ENCODE assay signal across 8 cellular contexts in the genomic region with DNA sequence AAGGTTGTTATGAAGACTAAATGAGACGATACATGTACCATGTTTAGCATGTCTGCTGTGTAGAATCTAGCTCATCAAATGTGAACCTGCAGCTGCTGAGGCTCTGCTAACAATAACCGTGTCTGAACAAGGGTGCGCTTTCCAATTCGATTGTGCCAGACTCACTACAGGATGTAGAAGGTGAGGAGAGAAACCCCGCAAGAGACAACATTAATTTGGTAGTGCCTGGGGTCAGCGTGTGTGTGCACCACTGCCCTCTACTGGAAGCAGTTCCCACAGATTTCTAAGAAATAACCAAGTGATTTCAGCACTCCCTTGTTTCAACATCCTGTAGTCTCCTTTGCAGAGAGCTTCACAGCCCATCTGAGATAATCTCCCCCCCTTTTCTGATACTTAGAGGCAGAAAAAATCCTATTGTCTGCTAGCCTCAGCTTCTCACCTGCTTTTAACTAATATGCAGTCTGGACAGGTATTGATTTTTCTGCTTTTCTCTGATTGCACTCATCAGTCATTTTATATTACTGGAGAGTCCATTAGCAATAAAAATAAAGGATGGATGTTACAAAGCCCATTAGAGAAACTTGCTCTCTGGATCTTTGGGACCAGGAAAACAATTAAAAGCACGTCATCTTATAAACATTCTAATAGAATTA.
A peak's percentile ranks its signal among the peaks of the same experiment; 100 is the strongest.
DNase-seq lines count a peak whose midpoint lies in the region; ATAC-seq, FAIRE-seq and TF ChIP-seq lines count a peak whose summit lies in the region.

No MANE protein-coding gene starts in this region.

- H3K4me3 ChIP-seq in HepG2 (replicated peaks in 1 of 3; ENCODE audit: insufficient read depth in 1 of 3, low read depth in 2 of 3, low read length in 3 of 3) = no peak overlapping the region

- H3K9ac ChIP-seq in HepG2 (ENCODE audit: insufficient read depth, low read depth, low read length) = no peak overlapping the region

- no peaks in the 10 kb centered on the region for H3K79me2 ChIP-seq in HepG2 (ENCODE audit: insufficient read depth, low read length)

- no peak overlapping the region for H3K4me2 ChIP-seq in HepG2 (ENCODE audit: low read depth, low read length)

- FAIRE-seq in HepG2 (lab: Jason Lieb, UNC) = peak; percentile 75

- BruUV-seq in HepG2 (replicated peaks; lab: Mats Ljungman, UMichigan) = no TSS peak

- ATAC-seq in HG02763 (IDR thresholded peaks at IDR 0.05; ENCODE audit: unreplicated experiment) (peak; percentile 64), HepG2 (peak; percentile 75)
- peak; percentile 11 to 14 for ATAC-seq in activated CD4-positive, CD25-positive, alpha-beta regulatory T cell treated with anti-CD3 and anti-CD28 coated beads, Interleukin-2, amount 50 U/mL, for 24 hours

- H3K36me3 ChIP-seq in HepG2 (replicated peaks in 1 of 2; ENCODE audit: control insufficient read depth in 1 of 2, insufficient read depth in 2 of 2, low read length in 2 of 2) = no peaks in the 10 kb centered on the region

- TF ChIP-seq POLR2A in HepG2 (IDR thresholded peaks at IDR 0.05; ENCODE audit: insufficient read depth in 1 of 2, low read depth in 2 of 2, low read length in 2 of 2) = no peak

- TF ChIP-seq CTCF in GM10248 (IDR thresholded peaks at IDR 0.05; ENCODE audit: control extremely low read depth, extremely low read depth, low read depth, missing control alignments) = peak; percentile 61
- peak; percentile 67 for TF ChIP-seq CTCF in HepG2 (CRISPR knock-in tag; IDR thresholded peaks at IDR 0.05)

- intact Hi-C loops in HepG2 (cut with micrococcal nuclease; ENCODE audit: unreplicated experiment) = loop anchor here (1.0 to 2.0 kb wide), 4 partner anchors 86 to 453 kb away; no protein-coding TSS in a partner anchor

- peaks cover 0 to 4% of the 10 kb centered on the region in 2 experiments; a peak in 1 of 5 replicates for H3K27me3 ChIP-seq in HepG2 (ENCODE audit: control insufficient read depth in 1 of 2, insufficient read depth in 2 of 2, low read length in 2 of 2)

- POLR2A ChIA-PET in GM10248 (lab: Yijun Ruan, JAX) = no interaction called here
- POLR2A ChIA-PET in HepG2 (lab: Yijun Ruan, JAX) = no interaction called here

- no peak for TF ChIP-seq RAD21 in HepG2 (CRISPR knock-in tag; IDR thresholded peaks at IDR 0.05)

- no peak for TF ChIP-seq EP300 in HepG2 (IDR thresholded peaks at IDR 0.05; ENCODE audit: low read depth in 2 of 2, low read length in 2 of 2)
- no peak for TF ChIP-seq EP300 in HepG2 (CRISPR knock-in tag; IDR thresholded peaks at IDR 0.05; ENCODE audit: borderline replicate concordance)

- no peaks in the 10 kb centered on the region for H4K20me1 ChIP-seq in HepG2 (ENCODE audit: insufficient read depth, low read length)

- H3K4me1 ChIP-seq in HepG2 (ENCODE audit: insufficient read depth, low read length) = no peaks in the 10 kb centered on the region

- no peak overlapping the region for H2AFZ ChIP-seq in HepG2 (ENCODE audit: low read length)

- H3K27ac ChIP-seq in HepG2 (ENCODE audit: extremely low read length, insufficient read depth, low read length) = no peak overlapping the region

- CTCF ChIA-PET in GM10248 (lab: Yijun Ruan, JAX) (interaction anchor here (0.6 to 3.4 kb wide), 52 partner anchors 9 to 573 kb away, joined by 3 to 35 read pairs (median 4); no protein-coding TSS in a partner anchor), HepG2 (lab: Yijun Ruan, JAX; ENCODE audit: low intra/inter-chr PET ratio, low total read pairs) (interaction anchor here (1.8 to 2.0 kb wide), 3 partner anchors 86 to 453 kb away, joined by 5 to 11 read pairs (median 7); no protein-coding TSS in a partner anchor)

- WGBS in HepG2 (ENCODE audit: low lambda C conversion rate) = 28% methylated on average over 5 of the region's 7 CpGs

- in situ Hi-C loops in HepG2 (cut with HindIII; ENCODE audit: extremely low pct_ligation_motif_present, low pct_unique_long_range_greater_than_20kb) = no loop called here

- H3K9me3 ChIP-seq in HepG2 (ENCODE audit: low read length) = no peaks in the 10 kb centered on the region

- DNase-seq in GM10248 (ENCODE audit: extremely low spot score) (peak; percentile 46), NCI-H226 (peak; percentile 56), cerebellar cortex (ENCODE audit: low spot score) (peak; percentile 76), HepG2 (ENCODE audit: low spot score) (peak; percentile 12), GM19240 (ENCODE audit: insufficient read length, low spot score) (no peak)
- DNase-seq in stimulated activated CD8-positive, alpha-beta memory T cell treated with anti-CD3 and anti-CD28 coated beads, Interleukin-15, amount 100 ng/mL, for 1 hour (ENCODE audit: low read depth) = peak; percentile 50

TF ChIP-seq in HepG2, 621 proteins besides CTCF, POLR2A, EP300 and RAD21:
- TF ChIP-seq ZNF235 (CRISPR knock-in tag; IDR thresholded peaks at IDR 0.05; ENCODE audit: borderline replicate concordance) (no peak), STAG1 (CRISPR knock-in tag; IDR thresholded peaks at IDR 0.05) (peak; percentile 52), SMC3 (IDR thresholded peaks at IDR 0.05; ENCODE audit: low read length) (peak; percentile 68)
TF ChIP-seq in HepG2: peak in this region for 2.

Comparison
In these comparisons a context has a peak if more than half of its experiments do, and no peak if none do; other contexts are left out.
1. ATAC-seq: peak in every context shown above with its lines; median percentile 75 in HepG2; 64 in HG02763; 12 in activated CD4-positive, CD25-positive, alpha-beta regulatory T cell treated with anti-CD3 and anti-CD28 coated beads, Interleukin-2, amount 50 U/mL, for 24 hours.